In genomic region chr13:102726430-102726829, GRCh38 we compare ENCODE assay signal across 15 cellular contexts. TPM values are rescaled to one million over a fixed set of nuclear protein-coding genes. Genes with fewer than 3 reads are reported as not detected.
A peak's percentile ranks its signal among the peaks of the same experiment; 100 is the strongest.
DNase-seq lines count a peak whose midpoint lies in the region; ATAC-seq and TF ChIP-seq lines count a peak whose summit lies in the region.
"Had no signal": no experiment of that assay in that cellular context is flagged by ENCODE, and none has a peak within 500 bp of the region (broad histone marks: within the 10 kb centered on the region; RNA-seq: fewer than 3 reads in every experiment).

No MANE protein-coding gene starts in this region.

- TF ChIP-seq RAD21 in SK-N-SH (IDR thresholded peaks at IDR 0.05; ENCODE audit: low read length), result peak; percentile 28; the same call in 1 of the 2 replicates

- no peak overlapping the region for H2AFZ ChIP-seq in SK-N-SH (ENCODE audit: low read depth)
- H2AFZ ChIP-seq: hepatocyte had no signal

- H3K79me2 ChIP-seq in SK-N-SH (ENCODE audit: insufficient read depth), result no peaks in the 10 kb centered on the region
- H3K79me2 ChIP-seq: hepatocyte had no signal

- no peak for TF ChIP-seq EP300 in SK-N-SH (IDR thresholded peaks at IDR 0.05; ENCODE audit: borderline replicate concordance in 1 of 2, low read depth in 1 of 2, low read length in 1 of 2)

- intact Hi-C loops in left colon (cut with DNase I, micrococcal nuclease), result no loop called here

- peak; percentile 49 for ATAC-seq in left colon
- no peak for ATAC-seq in GM19463 (IDR thresholded peaks at IDR 0.05; ENCODE audit: unreplicated experiment)
- ATAC-seq in HG02798 (IDR thresholded peaks at IDR 0.05; ENCODE audit: poor library complexity, unreplicated experiment), result no peak

- WGBS in SK-N-SH (ENCODE audit: low lambda C conversion rate), result 83% methylated on average over 2 of the region's 2 CpGs

- H3K4me3 ChIP-seq in SK-N-SH (ENCODE audit: low read depth in 2 of 2, low read length in 1 of 2), result no peak overlapping the region
- H3K4me3 ChIP-seq: hepatocyte, skin epidermis had no signal

- no peak overlapping the region for H3K9ac ChIP-seq in SK-N-SH

- DNase-seq in NCI-H748 (lab: John Stamatoyannopoulos, UW; ENCODE audit: unreplicated experiment), result peak; percentile 15
- no peak for DNase-seq in NCI-H748 treated with DMSO at 0.1 percent for 48 hours (lab: John Stamatoyannopoulos, UW)
- peak; percentile 42 for DNase-seq in HT1080 (ENCODE audit: low read depth)
- DNase-seq in SK-N-SH, result no peak
- no peak for DNase-seq in left colon
- no peak for DNase-seq in NCI-H2081 (lab: John Stamatoyannopoulos, UW)
- DNase-seq: activated T-cell treated with anti-CD3 and anti-CD28 coated beads, Interleukin-2, amount 50 U/mL, for 24 hours; NCI-H1436; T-cell had no signal

- H3K27me3 ChIP-seq in SK-N-SH (ENCODE audit: insufficient read depth), result no peaks in the 10 kb centered on the region
- H3K27me3 ChIP-seq: hepatocyte had no signal

- POLR2A ChIA-PET in SK-N-SH (lab: Yijun Ruan, JAX), result no interaction called here

- no peak; the same call in 1 of the 2 replicates for TF ChIP-seq CTCF in SK-N-SH (IDR thresholded peaks at IDR 0.05)

- no peaks in the 10 kb centered on the region for H3F3A ChIP-seq in SK-N-SH (replicated peaks; ENCODE audit: insufficient read depth)

- no peak overlapping the region for H3K27ac ChIP-seq in SK-N-SH (ENCODE audit: low read depth in 2 of 2, low read length in 1 of 2)
- H3K27ac ChIP-seq: hepatocyte, skin epidermis had no signal

- H3K4me1 ChIP-seq in SK-N-SH (ENCODE audit: control insufficient read depth in 1 of 2, insufficient read depth in 2 of 2, low read depth in 1 of 2, low read length in 1 of 2), result no peaks in the 10 kb centered on the region; a peak in 1 of 4 replicates

- CTCF ChIA-PET in SK-N-SH (lab: Yijun Ruan, JAX), result interaction anchor here (0.8 to 2.4 kb wide), 4 partner anchors 42 to 147 kb away, joined by 3 to 19 read pairs (median 6); no protein-coding TSS in a partner anchor

- H3K4me2 ChIP-seq in SK-N-SH, result no peak overlapping the region
- H3K4me2 ChIP-seq: hepatocyte had no signal

- no peaks in the 10 kb centered on the region for H3K9me2 ChIP-seq in SK-N-SH

- H3K36me3 ChIP-seq in SK-N-SH (replicated peaks in 1 of 2; ENCODE audit: control insufficient read depth in 1 of 2, insufficient read depth in 2 of 2, low read length in 1 of 2), result no peaks in the 10 kb centered on the region

- H3K9me3 ChIP-seq in SK-N-SH, result no peaks in the 10 kb centered on the region

- no peaks in the 10 kb centered on the region for H4K20me1 ChIP-seq in SK-N-SH (ENCODE audit: insufficient read depth)

TF ChIP-seq in SK-N-SH, 30 proteins besides CTCF, POLR2A, EP300 and RAD21:
- peak; percentile 15; the same call in 1 of the 2 replicates for TF ChIP-seq SMC3 (IDR thresholded peaks at IDR 0.05; ENCODE audit: low read depth, low read length)
- no peak for TF ChIP-seq GATA2 (CRISPR knock-in tag; IDR thresholded peaks at IDR 0.05)

RNA-seq across cellular contexts. Expression of gene METTL21C, which starts 31.6 kb away (rescaled TPM):
- total RNA-seq in HT1080 (2014; rRNA removed; shearing (Covaris generic)), result not detected in 2 replicates
- polyA plus RNA-seq in HT1080 (2015; cell fraction: cytosol; rRNA removed), result not detected in 2 replicates
- not detected in 2 replicates for polyA plus RNA-seq in HT1080 (2015; cell fraction: nucleus; rRNA removed)
- polyA plus RNA-seq in SK-N-SH (2012; rRNA removed), result not detected in 2 replicates
- not detected in 2 replicates for polyA plus RNA-seq in SK-N-SH (2012; cell fraction: cytosol; rRNA removed)
- not detected in 2 replicates for polyA plus RNA-seq in SK-N-SH (2012; cell fraction: nucleus; rRNA removed)
- total RNA-seq in left colon, result not detected
- total RNA-seq: chondrocyte, hepatocyte, T-cell had no signal
- polyA plus RNA-seq: AG04450, hepatocyte had no signal

RNA-seq across cellular contexts. Expression of gene TEX30, which starts 47.2 kb away (rescaled TPM):
- total RNA-seq in HT1080 (2014; rRNA removed; shearing (Covaris generic)), result 42.7 and 48.8 TPM in 2 replicates
- polyA plus RNA-seq in HT1080 (2015; cell fraction: cytosol; rRNA removed), result 33.6 and 37.8 TPM in 2 replicates
- 15.1 and 17.2 TPM in 2 replicates for polyA plus RNA-seq in HT1080 (2015; cell fraction: nucleus; rRNA removed)
- polyA plus RNA-seq in SK-N-SH (2012; rRNA removed), result 7.2 and 8.6 TPM in 2 replicates
- 11.4 and 15.5 TPM in 2 replicates for polyA plus RNA-seq in SK-N-SH (2012; cell fraction: cytosol; rRNA removed)
- 3.5 and 4.7 TPM in 2 replicates for polyA plus RNA-seq in SK-N-SH (2012; cell fraction: nucleus; rRNA removed)
- total RNA-seq in left colon, result 1 to 10 TPM; 3.8 to 4.0 TPM

Comparison
In these comparisons a context has a peak if more than half of its experiments do, and no peak if none do; other contexts are left out.
1. DNase-seq: peak in NCI-H748 (single experiment) and HT1080 (single experiment); none in NCI-H748 treated with DMSO at 0.1 percent for 48 hours (single experiment), SK-N-SH (single experiment), left colon (0 of 2) and NCI-H2081 (0 of 2).